In the genomic region with DNA sequence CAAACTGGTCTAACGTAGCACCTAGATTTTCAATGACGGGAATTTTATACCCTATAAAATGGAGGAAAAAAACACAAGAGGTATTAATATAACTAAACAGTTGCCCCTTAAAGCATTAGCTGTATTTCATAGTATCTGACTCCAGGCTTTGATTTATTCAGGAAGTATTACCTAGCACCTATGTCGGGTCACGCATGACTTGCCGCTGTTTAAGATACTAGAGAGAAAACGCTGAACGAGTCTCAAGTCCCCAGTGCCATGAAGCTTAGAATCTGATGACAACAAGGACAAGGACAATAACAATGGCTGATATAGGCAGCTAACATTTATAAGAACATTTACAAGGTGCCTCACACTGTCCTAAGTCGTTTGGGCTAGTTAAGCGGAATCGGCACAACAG, we compare ENCODE assay signal across 1 cellular context.
TF ChIP-seq lines count a peak whose summit lies in the region.

No MANE protein-coding gene starts in this region.

TF ChIP-seq in K562, 482 proteins besides CTCF, POLR2A, EP300 and RAD21:
- TF ChIP-seq RCOR1 (IDR thresholded peaks at IDR 0.05; ENCODE audit: borderline replicate concordance in 1 of 2, low read depth in 2 of 2, low read length in 2 of 2) (peak in 1 of 2 experiments; percentile 13; a peak in 1 of 4 replicates), KDM1A (IDR thresholded peaks at IDR 0.05) (0 out of 4 replicates have a peak, but pooled peaks of 1 of the 2 experiments have one; percentile 15), ZNF589 (CRISPR knock-in tag; IDR thresholded peaks at IDR 0.05; ENCODE audit: low read depth) (no peak)
